Comparison of ENCODE assay signal across 9 cellular contexts in the genomic region with DNA sequence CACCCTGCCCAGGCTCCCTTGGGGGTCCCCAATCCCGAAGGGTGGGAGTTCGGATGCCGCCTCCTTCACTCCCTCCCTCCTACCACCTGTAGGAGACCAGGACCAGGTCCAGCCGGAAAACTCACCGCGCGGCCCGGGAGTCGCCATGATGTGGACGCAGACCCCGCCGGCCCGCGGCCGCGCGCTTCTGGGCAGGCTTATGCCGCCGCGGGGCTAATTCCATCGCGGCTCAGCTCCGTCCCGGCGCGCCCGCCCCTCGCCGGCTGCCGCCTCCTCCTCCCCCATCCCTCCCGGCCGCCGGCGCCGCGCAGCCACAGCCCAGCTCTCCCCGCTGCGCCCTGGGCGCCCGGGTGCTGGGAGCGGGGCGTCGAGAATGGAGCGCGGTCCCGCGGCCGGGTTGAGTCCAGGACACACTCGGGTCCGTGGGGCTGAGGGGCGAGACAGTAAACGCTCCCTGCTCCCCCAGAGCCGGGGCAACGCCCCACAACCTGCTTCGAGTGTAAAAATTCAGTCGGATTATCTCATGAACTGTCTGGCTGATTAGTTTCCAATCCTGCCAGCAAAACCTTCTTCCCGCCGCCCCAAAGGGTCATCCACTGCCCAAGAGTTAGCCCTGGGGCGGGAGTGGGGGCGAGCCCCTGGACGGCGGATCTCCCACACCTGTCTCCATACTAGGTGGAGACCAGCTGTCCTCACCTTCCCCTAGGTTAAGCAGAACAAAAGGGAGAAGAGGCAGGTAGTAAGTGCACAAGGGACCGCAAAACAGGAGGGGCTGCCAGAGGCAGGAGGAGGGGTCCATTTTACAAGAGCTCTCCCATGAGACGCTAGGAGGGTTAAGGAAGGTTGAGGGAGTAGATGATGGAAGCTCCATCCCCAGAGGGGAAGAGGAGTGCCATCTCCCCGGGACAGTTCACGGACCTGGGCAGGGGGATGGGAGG. TPM values are rescaled to one million over a fixed set of nuclear protein-coding genes. Genes with fewer than 3 reads are reported as not detected.
DNase-seq lines count a peak whose midpoint lies in the region; ATAC-seq and TF ChIP-seq lines count a peak whose summit lies in the region.
"Had no signal": no experiment of that assay in that cellular context is flagged by ENCODE, and none has a peak within 500 bp of the region (broad histone marks: within the 10 kb centered on the region; RNA-seq: fewer than 3 reads in every experiment).

ANO2 (minus strand) TSS at position 189 of the 938 bp plus-strand sequence; CDS start at position 147, 42 bp downstream.

- H3K9me2 ChIP-seq in PC-3 (replicated peaks; ENCODE audit: low read length): no peaks in the 10 kb centered on the region

- intact Hi-C loops in PC-3 (cut with micrococcal nuclease): no loop called here

- H3K27me3 ChIP-seq in PC-3 (ENCODE audit: low read length) (peaks cover 65% of the 10 kb centered on the region), parathyroid adenoma (ENCODE audit: control insufficient read depth, insufficient read depth, low read length) (no peaks in the 10 kb centered on the region)

- no peaks in the 10 kb centered on the region for H4K20me1 ChIP-seq in PC-3 (ENCODE audit: low read length)

- no peaks in the 10 kb centered on the region for H3K9me3 Mint-ChIP-seq in activated naive CD4-positive, alpha-beta T cell treated with anti-CD3 and anti-CD28 coated beads, Interleukin-2, amount 50 U/mL, for 72 hours
- H3K9me3 Mint-ChIP-seq: T-helper 1 cell treated with Interleukin-12 subunit alpha and Interleukin-12 subunit beta and Interleukin-4 antibody, amounts not matched to agents 30 μg/mL and 1 μg/mL, for 36 hours had no signal

- H3K79me2 ChIP-seq in PC-3 (ENCODE audit: low read length) (no peaks in the 10 kb centered on the region), parathyroid adenoma (no peaks in the 10 kb centered on the region)

- no peak within 1 kb of the TSS for H3K27ac ChIP-seq in PC-3 (ENCODE audit: low read length)
- no peak within 1 kb of the TSS for H3K27ac ChIP-seq in parathyroid adenoma

- H2AFZ ChIP-seq in PC-3 (ENCODE audit: low read length) (no peak within 1 kb of the TSS), parathyroid adenoma (peak within 1 kb of the TSS; percentile 47)

- ATAC-seq in PC-3 (no peak), GM19324 (IDR thresholded peaks at IDR 0.05; ENCODE audit: low FRiP score, unreplicated experiment) (no peak)
- ATAC-seq in activated naive CD4-positive, alpha-beta T cell treated with anti-CD3 and anti-CD28 coated beads, Interleukin-2, amount 50 U/mL, for 72 hours: no peak

- H3K36me3 ChIP-seq in PC-3 (ENCODE audit: low read depth, low read length) (no peaks in the 10 kb centered on the region), parathyroid adenoma (ENCODE audit: control insufficient read depth, insufficient read depth, low read length) (no peaks in the 10 kb centered on the region)

- H3K9ac ChIP-seq in PC-3 (ENCODE audit: low read length): no peak within 1 kb of the TSS
- no peak within 1 kb of the TSS for H3K9ac ChIP-seq in parathyroid adenoma

- H3K4me3 ChIP-seq in PC-3 (ENCODE audit: low read length) (peak within 1 kb of the TSS; percentile 40; the same call in 1 of the 2 replicates), parathyroid adenoma (ENCODE audit: low read depth, low read length) (peak within 1 kb of the TSS; percentile 43)

- POLR2A ChIA-PET in PC-3 (lab: Charles Lee; ENCODE audit: unreplicated experiment): no interaction called here

- H3K36me3 Mint-ChIP-seq in activated naive CD4-positive, alpha-beta T cell treated with anti-CD3 and anti-CD28 coated beads, Interleukin-2, amount 50 U/mL, for 72 hours: no peaks in the 10 kb centered on the region

- H3K4me2 ChIP-seq in PC-3 (ENCODE audit: low read length) (peak within 1 kb of the TSS; percentile 44), parathyroid adenoma (ENCODE audit: low read length) (peak within 1 kb of the TSS; percentile 85)

- no peak for TF ChIP-seq CTCF in PC-3 (conservative IDR thresholded peaks at IDR 0.05; ENCODE audit: low read depth, low read length)
- no peak for TF ChIP-seq CTCF in parathyroid adenoma (IDR thresholded peaks at IDR 0.05)

- H3K27ac Mint-ChIP-seq in activated naive CD4-positive, alpha-beta T cell treated with anti-CD3 and anti-CD28 coated beads, Interleukin-2, amount 50 U/mL, for 72 hours: no peak within 1 kb of the TSS
- H3K27ac Mint-ChIP-seq: T-helper 1 cell treated with Interleukin-12 subunit alpha and Interleukin-12 subunit beta and Interleukin-4 antibody, amounts not matched to agents 30 μg/mL and 1 μg/mL, for 36 hours had no signal

- H3K4me1 ChIP-seq in PC-3 (ENCODE audit: insufficient read depth, low read length) (no peaks in the 10 kb centered on the region; the same call in 1 of the 2 replicates), parathyroid adenoma (no peaks in the 10 kb centered on the region)

- H3K9me3 ChIP-seq in PC-3 (ENCODE audit: low read length) (no peaks in the 10 kb centered on the region), parathyroid adenoma (ENCODE audit: control insufficient read depth, low read length) (no peaks in the 10 kb centered on the region)

- BruUV-seq in PC-3 (replicated peaks; lab: Mats Ljungman, UMichigan): no TSS peak

- H3F3A ChIP-seq in PC-3 (ENCODE audit: low read length, unreplicated experiment): no peaks in the 10 kb centered on the region

- CTCF ChIA-PET in PC-3 (lab: Charles Lee): no interaction called here

- DNase-seq in DMS79 (lab: John Stamatoyannopoulos, UW) (peak; percentile 26), PC-3 (no peak), glomerular endothelial cell (ENCODE audit: extremely low read depth, low read depth, low spot score) (no peak), NCI-H446 (lab: John Stamatoyannopoulos, UW) (no peak)
- no peak for DNase-seq in activated naive CD4-positive, alpha-beta T cell treated with anti-CD3 and anti-CD28 coated beads, Interleukin-2, amount 50 U/mL, for 72 hours (ENCODE audit: low spot score in 2 of 2)
- no peak for DNase-seq in stimulated activated naive CD4-positive, alpha-beta T cell (lab: John Stamatoyannopoulos, UW)

RNA-seq across cellular contexts. Expression of gene ANO2, which starts in this region (rescaled TPM):
- not detected in 2 replicates for total RNA-seq in PC-3 (2014; rRNA removed)
- 13.0 and 32.4 TPM in 2 replicates for total RNA-seq in glomerular endothelial cell
- total RNA-seq in activated naive CD4-positive, alpha-beta T cell treated with anti-CD3 and anti-CD28 coated beads, Interleukin-2, amount 50 U/mL, for 72 hours: not detected

Comparison
In these comparisons a context has a peak if more than half of its experiments do, and no peak if none do; other contexts are left out.
1. RNA of gene ANO2 (total RNA-seq): 13.0 to 32.4 TPM in glomerular endothelial cell; not detected in PC-3 and not detected in activated naive CD4-positive, alpha-beta T cell treated with anti-CD3 and anti-CD28 coated beads, Interleukin-2, amount 50 U/mL, for 72 hours; every median in the first group is over 10 times any median in the second.